1 cellular context compared by ENCODE assay signal in the genomic region with DNA sequence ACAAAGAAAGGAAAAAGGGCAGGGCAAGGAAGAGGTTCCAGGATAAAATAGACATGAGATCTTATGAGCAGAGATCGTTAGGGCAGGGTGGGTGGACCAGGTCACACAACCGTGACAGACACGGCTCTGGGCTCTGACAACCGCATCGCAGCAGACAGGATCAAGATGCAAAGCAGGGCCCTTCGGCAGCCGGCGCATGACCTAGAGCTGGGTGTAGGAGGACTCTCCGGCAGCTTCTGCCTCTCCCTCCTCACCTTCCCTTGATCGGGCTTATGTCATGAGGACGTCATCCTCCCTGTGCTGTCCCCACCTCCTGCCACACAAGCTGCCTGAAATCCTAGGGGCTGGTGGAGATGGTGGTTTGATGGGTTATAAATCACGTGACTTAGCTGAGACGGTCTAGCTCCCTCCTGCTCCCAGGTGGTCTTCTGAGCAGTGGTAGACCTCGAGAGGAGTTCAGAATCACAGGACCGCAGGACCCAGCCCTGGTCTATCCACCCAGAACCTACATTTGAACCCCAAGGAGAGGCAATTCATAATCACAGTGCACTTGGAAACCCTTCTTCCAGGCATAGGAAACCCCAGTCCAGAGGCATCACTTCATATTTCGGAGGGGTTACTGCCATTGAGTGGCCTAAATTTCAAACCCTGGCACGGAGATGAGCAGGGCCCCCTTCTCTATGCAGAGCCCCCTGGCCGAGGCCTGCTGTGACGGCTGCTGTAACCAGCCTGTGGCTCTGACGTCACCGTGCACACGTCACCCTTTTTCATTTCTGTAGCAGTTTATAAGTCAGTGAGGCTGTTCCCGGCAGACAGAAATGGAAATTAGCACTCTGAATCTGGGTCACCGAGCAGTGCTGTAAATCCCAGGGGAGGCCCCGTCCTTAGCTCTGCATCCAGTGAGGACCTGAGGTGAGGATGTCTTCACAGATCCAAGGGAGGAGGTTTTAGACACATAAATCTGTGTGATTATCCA.
TF ChIP-seq lines count a peak whose summit lies in the region.

No MANE protein-coding gene starts in this region.

TF ChIP-seq in WTC11, 78 proteins besides CTCF, POLR2A, EP300 and RAD21 (continued from another document):
- TF ChIP-seq, protein P1, sequence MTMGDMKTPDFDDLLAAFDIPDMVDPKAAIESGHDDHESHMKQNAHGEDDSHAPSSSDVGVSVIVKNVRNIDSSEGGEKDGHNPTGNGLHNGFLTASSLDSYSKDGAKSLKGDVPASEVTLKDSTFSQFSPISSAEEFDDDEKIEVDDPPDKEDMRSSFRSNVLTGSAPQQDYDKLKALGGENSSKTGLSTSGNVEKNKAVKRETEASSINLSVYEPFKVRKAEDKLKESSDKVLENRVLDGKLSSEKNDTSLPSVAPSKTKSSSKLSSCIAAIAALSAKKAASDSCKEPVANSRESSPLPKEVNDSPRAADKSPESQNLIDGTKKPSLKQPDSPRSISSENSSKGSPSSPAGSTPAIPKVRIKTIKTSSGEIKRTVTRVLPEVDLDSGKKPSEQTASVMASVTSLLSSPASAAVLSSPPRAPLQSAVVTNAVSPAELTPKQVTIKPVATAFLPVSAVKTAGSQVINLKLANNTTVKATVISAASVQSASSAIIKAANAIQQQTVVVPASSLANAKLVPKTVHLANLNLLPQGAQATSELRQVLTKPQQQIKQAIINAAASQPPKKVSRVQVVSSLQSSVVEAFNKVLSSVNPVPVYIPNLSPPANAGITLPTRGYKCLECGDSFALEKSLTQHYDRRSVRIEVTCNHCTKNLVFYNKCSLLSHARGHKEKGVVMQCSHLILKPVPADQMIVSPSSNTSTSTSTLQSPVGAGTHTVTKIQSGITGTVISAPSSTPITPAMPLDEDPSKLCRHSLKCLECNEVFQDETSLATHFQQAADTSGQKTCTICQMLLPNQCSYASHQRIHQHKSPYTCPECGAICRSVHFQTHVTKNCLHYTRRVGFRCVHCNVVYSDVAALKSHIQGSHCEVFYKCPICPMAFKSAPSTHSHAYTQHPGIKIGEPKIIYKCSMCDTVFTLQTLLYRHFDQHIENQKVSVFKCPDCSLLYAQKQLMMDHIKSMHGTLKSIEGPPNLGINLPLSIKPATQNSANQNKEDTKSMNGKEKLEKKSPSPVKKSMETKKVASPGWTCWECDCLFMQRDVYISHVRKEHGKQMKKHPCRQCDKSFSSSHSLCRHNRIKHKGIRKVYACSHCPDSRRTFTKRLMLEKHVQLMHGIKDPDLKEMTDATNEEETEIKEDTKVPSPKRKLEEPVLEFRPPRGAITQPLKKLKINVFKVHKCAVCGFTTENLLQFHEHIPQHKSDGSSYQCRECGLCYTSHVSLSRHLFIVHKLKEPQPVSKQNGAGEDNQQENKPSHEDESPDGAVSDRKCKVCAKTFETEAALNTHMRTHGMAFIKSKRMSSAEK (CRISPR knock-in tag; IDR thresholded peaks at IDR 0.05; ENCODE audit: borderline replicate concordance): no peak
- TF ChIP-seq, protein P2, sequence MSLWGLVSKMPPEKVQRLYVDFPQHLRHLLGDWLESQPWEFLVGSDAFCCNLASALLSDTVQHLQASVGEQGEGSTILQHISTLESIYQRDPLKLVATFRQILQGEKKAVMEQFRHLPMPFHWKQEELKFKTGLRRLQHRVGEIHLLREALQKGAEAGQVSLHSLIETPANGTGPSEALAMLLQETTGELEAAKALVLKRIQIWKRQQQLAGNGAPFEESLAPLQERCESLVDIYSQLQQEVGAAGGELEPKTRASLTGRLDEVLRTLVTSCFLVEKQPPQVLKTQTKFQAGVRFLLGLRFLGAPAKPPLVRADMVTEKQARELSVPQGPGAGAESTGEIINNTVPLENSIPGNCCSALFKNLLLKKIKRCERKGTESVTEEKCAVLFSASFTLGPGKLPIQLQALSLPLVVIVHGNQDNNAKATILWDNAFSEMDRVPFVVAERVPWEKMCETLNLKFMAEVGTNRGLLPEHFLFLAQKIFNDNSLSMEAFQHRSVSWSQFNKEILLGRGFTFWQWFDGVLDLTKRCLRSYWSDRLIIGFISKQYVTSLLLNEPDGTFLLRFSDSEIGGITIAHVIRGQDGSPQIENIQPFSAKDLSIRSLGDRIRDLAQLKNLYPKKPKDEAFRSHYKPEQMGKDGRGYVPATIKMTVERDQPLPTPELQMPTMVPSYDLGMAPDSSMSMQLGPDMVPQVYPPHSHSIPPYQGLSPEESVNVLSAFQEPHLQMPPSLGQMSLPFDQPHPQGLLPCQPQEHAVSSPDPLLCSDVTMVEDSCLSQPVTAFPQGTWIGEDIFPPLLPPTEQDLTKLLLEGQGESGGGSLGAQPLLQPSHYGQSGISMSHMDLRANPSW (CRISPR knock-in tag; conservative IDR thresholded peaks at IDR 0.05; ENCODE audit: low read depth): no peak
- no peak for TF ChIP-seq PRRX2 (CRISPR knock-in tag; IDR thresholded peaks at IDR 0.05)
- TF ChIP-seq ZNF138 (CRISPR knock-in tag; conservative IDR thresholded peaks at IDR 0.05): no peak
